Comparison of ENCODE assay signal across 1 cellular context in genomic region chr11:44859528-44859925, GRCh38.
TF ChIP-seq lines count a peak whose summit lies in the region.

No MANE protein-coding gene starts in this region.

TF ChIP-seq in IMR-90, 13 proteins besides CTCF, POLR2A, EP300 and RAD21 (continued from another document):
- TF ChIP-seq ELK1 (IDR thresholded peaks at IDR 0.05; ENCODE audit: borderline replicate concordance, low read depth, low read length) (no peak), USF2 (IDR thresholded peaks at IDR 0.05; ENCODE audit: low read depth, low read length) (no peak), FOS (IDR thresholded peaks at IDR 0.05; ENCODE audit: low read depth, low read length) (no peak), NFE2L2 (IDR thresholded peaks at IDR 0.05; ENCODE audit: low read depth, low read length) (no peak), CEBPB (IDR thresholded peaks at IDR 0.05; ENCODE audit: low read depth, low read length) (no peak), MAFK (IDR thresholded peaks at IDR 0.05; ENCODE audit: low read depth, low read length) (no peak), RCOR1 (IDR thresholded peaks at IDR 0.05; ENCODE audit: insufficient replicate concordance, low read length) (no peak), CHD1 (IDR thresholded peaks at IDR 0.05; ENCODE audit: low read depth, low read length) (no peak), MAZ (IDR thresholded peaks at IDR 0.05; ENCODE audit: borderline replicate concordance, low read depth, low read length) (no peak), MXI1 (IDR thresholded peaks at IDR 0.05; ENCODE audit: borderline replicate concordance, low read depth, low read length) (no peak)
